10 cellular contexts compared by ENCODE assay signal in the genomic region with DNA sequence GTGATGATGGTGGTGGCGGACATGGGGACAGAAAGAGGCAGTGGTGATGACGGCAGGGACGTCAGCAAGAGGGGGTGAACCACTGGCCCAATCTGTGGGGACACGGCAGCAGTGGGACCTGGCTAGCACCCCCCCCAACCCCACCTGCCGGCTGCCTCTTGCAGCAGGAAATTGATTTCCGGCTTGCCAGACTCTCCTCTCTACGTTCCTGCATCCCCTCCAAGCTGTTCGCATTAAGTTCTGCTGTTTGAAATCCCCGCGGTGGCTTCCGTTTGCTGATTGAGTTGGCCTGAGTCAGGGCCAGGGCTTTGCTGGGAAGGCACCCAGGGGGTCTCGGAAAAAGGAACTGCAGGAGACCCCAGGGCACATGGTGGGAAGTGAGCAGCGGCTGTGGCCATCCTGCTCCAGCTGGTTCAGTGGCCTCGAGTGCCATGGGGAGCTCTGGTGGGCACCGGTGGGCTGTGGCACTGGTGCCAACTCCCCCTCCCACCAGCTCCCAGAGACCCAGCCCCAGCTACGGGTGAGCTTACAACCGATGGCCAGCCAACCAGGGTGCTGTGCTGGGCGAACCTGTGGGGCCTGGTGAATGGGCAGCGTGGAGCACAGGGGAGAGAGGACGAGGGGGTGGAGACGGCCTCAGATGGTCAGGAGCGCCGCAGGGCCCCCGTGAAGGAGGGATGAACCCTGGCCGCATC. TPM values are rescaled to one million over a fixed set of nuclear protein-coding genes. Genes with fewer than 3 reads are reported as not detected.
DNase-seq lines count a peak whose midpoint lies in the region; ATAC-seq and TF ChIP-seq lines count a peak whose summit lies in the region.
"Had no signal": no experiment of that assay in that cellular context is flagged by ENCODE, and none has a peak within 500 bp of the region (broad histone marks: within the 10 kb centered on the region; RNA-seq: fewer than 3 reads in every experiment).

No MANE protein-coding gene starts in this region.

- H3K27ac Mint-ChIP-seq in CD4-positive, alpha-beta T cell = no peak overlapping the region
- H3K27ac Mint-ChIP-seq in effector memory CD8-positive, alpha-beta T cell = no peak overlapping the region
- H3K27ac Mint-ChIP-seq in nephron progenitor cell = no peak overlapping the region

- H3K27ac ChIP-seq in CD4-positive, alpha-beta T cell (ENCODE audit: low read depth, low read length) = no peak overlapping the region
- H3K27ac ChIP-seq in HEK293 (ENCODE audit: extremely low read depth, low read depth, low read length) = no peak overlapping the region

- POLR2A ChIA-PET in CD4-positive, alpha-beta T cell (lab: Charles Lee) = interaction anchor here (0.7 kb wide), 1 partner anchor 470 kb away, joined by 3 read pairs; no protein-coding TSS in a partner anchor
- POLR2A ChIA-PET in HEK293 (lab: Yijun Ruan, JAX) = no interaction called here

- peak overlapping the region; percentile 30 for H3K4me3 Mint-ChIP-seq in CD4-positive, alpha-beta T cell
- peak overlapping the region; percentile 27 to 48 for H3K4me3 Mint-ChIP-seq in effector memory CD8-positive, alpha-beta T cell
- peak overlapping the region; percentile 58 for H3K4me3 Mint-ChIP-seq in nephron progenitor cell

- no peaks in the 10 kb centered on the region for H3K4me1 ChIP-seq in HEK293 (ENCODE audit: control insufficient read depth, insufficient read depth, low read length)

- H3K9me3 ChIP-seq in CD4-positive, alpha-beta T cell (ENCODE audit: control insufficient read depth, low read length) = no peaks in the 10 kb centered on the region
- H3K9me3 ChIP-seq in HEK293 (ENCODE audit: control insufficient read depth, insufficient read depth, low read depth, low read length) = no peaks in the 10 kb centered on the region

- H3K27me3 Mint-ChIP-seq in CD4-positive, alpha-beta T cell = peaks cover 56% of the 10 kb centered on the region
- peaks cover 47 to 74% of the 10 kb centered on the region in 2 donors for H3K27me3 Mint-ChIP-seq in effector memory CD8-positive, alpha-beta T cell
- peaks cover 40% of the 10 kb centered on the region for H3K27me3 Mint-ChIP-seq in nephron progenitor cell (ENCODE audit: low read depth, poor library complexity)

- H3K9me3 Mint-ChIP-seq in CD4-positive, alpha-beta T cell = no peaks in the 10 kb centered on the region
- no peaks in the 10 kb centered on the region for H3K9me3 Mint-ChIP-seq in effector memory CD8-positive, alpha-beta T cell
- no peaks in the 10 kb centered on the region for H3K9me3 Mint-ChIP-seq in nephron progenitor cell

- no peak overlapping the region for H3K4me3 ChIP-seq in HEK293 (ENCODE audit: low read depth, low read length)

- peaks cover 62% of the 10 kb centered on the region for H3K27me3 ChIP-seq in CD4-positive, alpha-beta T cell (ENCODE audit: control insufficient read depth, insufficient read depth, low read length)

- ATAC-seq in CD4-positive, alpha-beta T cell (ENCODE audit: poor library complexity) = peak; percentile 18
- peak; percentile 23 for ATAC-seq in effector memory CD8-positive, alpha-beta T cell (replicated peaks)
- ATAC-seq in esophagus mucosa (no peak), HG02678 (IDR thresholded peaks at IDR 0.05; ENCODE audit: unreplicated experiment) (no peak), GM21528 (IDR thresholded peaks at IDR 0.05; ENCODE audit: low FRiP score, unreplicated experiment) (no peak)

- H3K4me1 Mint-ChIP-seq in CD4-positive, alpha-beta T cell (ENCODE audit: low read depth) = peaks cover 30% of the 10 kb centered on the region
- peaks cover 13 to 24% of the 10 kb centered on the region in 2 donors for H3K4me1 Mint-ChIP-seq in effector memory CD8-positive, alpha-beta T cell (ENCODE audit: low read depth in 2 of 2)
- H3K4me1 Mint-ChIP-seq in nephron progenitor cell = peaks cover 16% of the 10 kb centered on the region

- intact Hi-C loops in CD4-positive, alpha-beta T cell (cut with DNase I, micrococcal nuclease) = no loop called here

- DNase-seq in CD4-positive, alpha-beta T cell = peak in 5 of 10 experiments; percentile 12 to 45 (median 16)
- DNase-seq in effector memory CD8-positive, alpha-beta T cell = no peak
- peak; percentile 30 for DNase-seq in nephron progenitor cell
- DNase-seq in NCI-H2227 (lab: John Stamatoyannopoulos, UW; ENCODE audit: unreplicated experiment) = no peak
- DNase-seq: activated CD4-positive, alpha-beta T cell treated with anti-CD3 and anti-CD28 coated beads for 4 hours; NCI-H510A had no signal

- CTCF ChIA-PET in CD4-positive, alpha-beta T cell (lab: Charles Lee) = interaction anchor here (1.0 to 1.3 kb wide), 3 partner anchors 31 to 150 kb away, joined by 3 to 4 read pairs (median 3); no protein-coding TSS in a partner anchor
- CTCF ChIA-PET in HEK293 (lab: Yijun Ruan, JAX) = interaction anchor here (0.6 to 0.9 kb wide), 2 partner anchors 40 to 96 kb away, joined by 3 read pairs; no protein-coding TSS in a partner anchor

- no peaks in the 10 kb centered on the region for H3K36me3 Mint-ChIP-seq in CD4-positive, alpha-beta T cell (ENCODE audit: low read depth)
- peaks cover 10% of the 10 kb centered on the region for H3K36me3 Mint-ChIP-seq in effector memory CD8-positive, alpha-beta T cell (ENCODE audit: insufficient read depth)
- no peaks in the 10 kb centered on the region for H3K36me3 Mint-ChIP-seq in nephron progenitor cell (ENCODE audit: low read depth)

- no peak for TF ChIP-seq CTCF in CD4-positive, alpha-beta T cell (IDR thresholded peaks at IDR 0.05)
- no peak for TF ChIP-seq CTCF in HEK293 (tag by site-specific recombination; IDR thresholded peaks at IDR 0.05)
- TF ChIP-seq CTCF in nephron progenitor cell (IDR thresholded peaks at IDR 0.05) = no peak

- no peaks in the 10 kb centered on the region for H3K36me3 ChIP-seq in HEK293 (ENCODE audit: control insufficient read depth in 2 of 2, insufficient read depth in 1 of 2, low read length in 2 of 2)

TF ChIP-seq in HEK293, 187 proteins besides CTCF, POLR2A, EP300 and RAD21:
- TF ChIP-seq ZNF596 (tag by site-specific recombination; IDR thresholded peaks at IDR 0.05) (no peak), ZNF223 (tag by site-specific recombination; IDR thresholded peaks at IDR 0.05) (peak; percentile 74; the same call in 1 of the 2 replicates)

RNA-seq across cellular contexts. Expression of a gene that starts 14.6 kb away (rescaled TPM):
- 1 to 10 TPM; 9.0 to 9.2 TPM for total RNA-seq in CD4-positive, alpha-beta T cell
- 14.7 TPM for total RNA-seq in esophagus mucosa

RNA-seq across cellular contexts. Expression of a gene that starts 27.1 kb away (rescaled TPM):
- 1 to 10 TPM in 1 of 2 experiments, under 1 TPM in 1; 0.66 to 1.3 TPM for total RNA-seq in CD4-positive, alpha-beta T cell
- total RNA-seq in esophagus mucosa = 18.9 TPM

RNA-seq across cellular contexts. Expression of a gene that starts 52.7 kb away (rescaled TPM):
- total RNA-seq in CD4-positive, alpha-beta T cell = 10 to 100 TPM; 36.9 to 37.6 TPM
- 34.4 TPM for total RNA-seq in esophagus mucosa

Comparison
In these comparisons a context has a peak if more than half of its experiments do, and no peak if none do; other contexts are left out.
1. ATAC-seq: peak in CD4-positive, alpha-beta T cell (single experiment) and effector memory CD8-positive, alpha-beta T cell (single experiment); none in esophagus mucosa (single experiment), HG02678 (single experiment) and GM21528 (single experiment).
2. Peak in every context shown above with its lines, with median percentiles within 50 percentile points of each other: H3K4me3 Mint-ChIP-seq.